Comparison of ENCODE assay signal across 8 cellular contexts in genomic region chr7:74253331-74253730, GRCh38. TPM values are rescaled to one million over a fixed set of nuclear protein-coding genes. Genes with fewer than 3 reads are reported as not detected.
DNase-seq lines count a peak whose midpoint lies in the region; ATAC-seq lines count a peak whose summit lies in the region.

No MANE protein-coding gene starts in this region.

- H3K27me3 ChIP-seq in GM23248 (replicated peaks; ENCODE audit: insufficient read depth), result no peaks in the 10 kb centered on the region
- no peaks in the 10 kb centered on the region for H3K27me3 ChIP-seq in SJSA1 (replicated peaks)

- no peaks in the 10 kb centered on the region for H3K9me2 ChIP-seq in GM23248 (ENCODE audit: insufficient read depth)

- H3K4me1 ChIP-seq in GM23248 (ENCODE audit: insufficient read depth) (peaks cover 21% of the 10 kb centered on the region), SJSA1 (replicated peaks) (peaks cover 27% of the 10 kb centered on the region)

- no peaks in the 10 kb centered on the region for H4K20me1 ChIP-seq in GM23248 (ENCODE audit: insufficient read depth)

- H2AFZ ChIP-seq in GM23248, result peak overlapping the region; percentile 96

- DNase-seq in GM23248 (no peak), SJSA1 (ENCODE audit: low read depth in 1 of 2, low spot score in 2 of 2) (no peak), retina (peak; percentile 16), iPS-NIHi11 (ENCODE audit: low spot score) (no peak), caudate nucleus (lab: John Stamatoyannopoulos, UW) (no peak)
- DNase-seq in activated effector memory CD4-positive, alpha-beta T cell treated with Interleukin-2 at 50 U/mL for 16 hours, result no peak

- H3K4me3 ChIP-seq in GM23248 (peak overlapping the region; percentile 85), SJSA1 (peak overlapping the region; percentile 61)

- peak; percentile 39 for ATAC-seq in esophagus mucosa
- no peak for ATAC-seq in HG03565 (IDR thresholded peaks at IDR 0.05; ENCODE audit: unreplicated experiment)

- H3K27ac ChIP-seq in GM23248 (0 out of 2 replicates have a peak overlapping the region, but pooled peaks have one; percentile 89), SJSA1 (peak overlapping the region; percentile 71; the same call in 1 of the 2 replicates), caudate nucleus (ENCODE audit: low read depth, low read length) (no peak overlapping the region)

- H3K9me3 ChIP-seq in GM23248 (ENCODE audit: low read depth), result no peaks in the 10 kb centered on the region
- H3K9me3 ChIP-seq in SJSA1 (replicated peaks), result no peaks in the 10 kb centered on the region

- in situ Hi-C loops in GM23248 (cut with MboI), result no loop called here

- H3K36me3 ChIP-seq in GM23248 (ENCODE audit: low read depth), result peaks cover 3% of the 10 kb centered on the region; the same call in 1 of the 2 replicates
- peaks cover 43% of the 10 kb centered on the region for H3K36me3 ChIP-seq in SJSA1

- 36 to 44% methylated on average over 7 of the region's 7 CpGs for WGBS in GM23248 (ENCODE audit: low coverage in 1 of 2, low lambda C conversion rate in 2 of 2, missing lambda C conversion rate in 2 of 2), 2 experiments

- peaks cover 18% of the 10 kb centered on the region for H3F3A ChIP-seq in GM23248 (ENCODE audit: insufficient read depth)

- H3K79me2 ChIP-seq in GM23248 (ENCODE audit: insufficient read depth), result peaks cover 26% of the 10 kb centered on the region

- H3K4me2 ChIP-seq in GM23248 (ENCODE audit: unreplicated experiment), result peak overlapping the region; percentile 84

- peak overlapping the region; percentile 88 for H3K9ac ChIP-seq in GM23248

RNA-seq across cellular contexts. Expression of gene RFC2, which starts 0.9 kb away (rescaled TPM):
- 15.9 and 23.1 TPM in 2 replicates for total RNA-seq in GM23248 (2014; rRNA removed; shearing (Covaris generic))
- 33.2 and 34.6 TPM in 2 replicates for polyA plus RNA-seq in GM23248 (2016; fragmentation: Nextera tagmentation; extraction: Ambion mirVana)
- 58.6 and 77.1 TPM in 2 replicates for total RNA-seq in SJSA1 (2014; rRNA removed; shearing (Covaris generic))
- 29.1 TPM for total RNA-seq in esophagus mucosa

RNA-seq across cellular contexts. Expression of gene CLIP2, which starts 35.9 kb away (rescaled TPM):
- total RNA-seq in GM23248 (2014; rRNA removed; shearing (Covaris generic)), result 40.7 and 49.4 TPM in 2 replicates
- 13.0 and 13.2 TPM in 2 replicates for polyA plus RNA-seq in GM23248 (2016; fragmentation: Nextera tagmentation; extraction: Ambion mirVana)
- total RNA-seq in SJSA1 (2014; rRNA removed; shearing (Covaris generic)), result 18.3 and 18.8 TPM in 2 replicates
- total RNA-seq in esophagus mucosa, result 4.3 TPM

RNA-seq across cellular contexts. Expression of gene LAT2, which starts 43.5 kb away (rescaled TPM):
- total RNA-seq in GM23248 (2014; rRNA removed; shearing (Covaris generic)), result 0.97 TPM in 1 of 2 replicates, not detected in the other
- 0.60 and 0.73 TPM in 2 replicates for polyA plus RNA-seq in GM23248 (2016; fragmentation: Nextera tagmentation; extraction: Ambion mirVana)
- 0.92 TPM in 1 of 2 replicates, not detected in the other for total RNA-seq in SJSA1 (2014; rRNA removed; shearing (Covaris generic))
- total RNA-seq in esophagus mucosa, result 1.2 TPM
